10 cellular contexts compared by ENCODE assay signal in genomic region chr2:98560256-98560771, GRCh38. TPM values are rescaled to one million over a fixed set of nuclear protein-coding genes. Genes with fewer than 3 reads are reported as not detected.
A peak's percentile ranks its signal among the peaks of the same experiment; 100 is the strongest.
DNase-seq lines count a peak whose midpoint lies in the region; ATAC-seq and TF ChIP-seq lines count a peak whose summit lies in the region.
"Had no signal": no experiment of that assay in that cellular context is flagged by ENCODE, and none has a peak within 500 bp of the region (broad histone marks: within the 10 kb centered on the region; RNA-seq: fewer than 3 reads in every experiment).

No MANE protein-coding gene starts in this region.

- no peak for DNase-seq in activated naive CD4-positive, alpha-beta T cell (lab: John Stamatoyannopoulos, UW)
- DNase-seq in adrenal gland, result peak; percentile 74 to 91 (median 87)
- DNase-seq in left cardiac atrium, result peak; percentile 61
- no peak for DNase-seq in transverse colon
- DNase-seq in NCI-H1417 (lab: John Stamatoyannopoulos, UW), result no peak
- DNase-seq: NCI-H1436 had no signal

- TF ChIP-seq EP300 in transverse colon (IDR thresholded peaks at IDR 0.05; ENCODE audit: low read depth), result no peak

- TF ChIP-seq CTCF in adrenal gland (IDR thresholded peaks at IDR 0.05) (no peak), transverse colon (IDR thresholded peaks at IDR 0.05) (no peak)

- 46 to 55% (median 50%) methylated on average over 5 to 9 of the region's 9 CpGs for WGBS in adrenal gland, 4 donors
- WGBS in transverse colon (ENCODE audit: low coverage in 1 of 2), 2 donors, result 69 to 85% methylated on average over 3 to 9 of the region's 9 CpGs

- peak overlapping the region; percentile 84 for H3K27ac Mint-ChIP-seq in activated naive CD4-positive, alpha-beta T cell treated with anti-CD3 and anti-CD28 coated beads, Interleukin-2, amount 50 U/mL, for 24 hours

- no peaks in the 10 kb centered on the region for H3K9me3 ChIP-seq in adrenal gland (replicated peaks in 1 of 3)
- H3K9me3 ChIP-seq in transverse colon, result no peaks in the 10 kb centered on the region

- no peaks in the 10 kb centered on the region for H3K27me3 ChIP-seq in adrenal gland
- no peaks in the 10 kb centered on the region for H3K27me3 ChIP-seq in transverse colon

- peaks cover 2% of the 10 kb centered on the region for H3K36me3 Mint-ChIP-seq in activated naive CD4-positive, alpha-beta T cell treated with anti-CD3 and anti-CD28 coated beads, Interleukin-2, amount 50 U/mL, for 24 hours

- H3K4me3 ChIP-seq in adrenal gland, result no peak overlapping the region
- no peak overlapping the region for H3K4me3 ChIP-seq in transverse colon

- peaks cover 22% of the 10 kb centered on the region for H3K4me1 Mint-ChIP-seq in activated naive CD4-positive, alpha-beta T cell treated with anti-CD3 and anti-CD28 coated beads, Interleukin-2, amount 50 U/mL, for 24 hours

- H3K4me1 ChIP-seq in adrenal gland (replicated peaks in 1 of 2) (peaks cover 27 to 33% of the 10 kb centered on the region in 2 donors), transverse colon (peaks cover 0 to 42% (median 15%) of the 10 kb centered on the region in 4 donors)

- no peak overlapping the region for H3K4me3 Mint-ChIP-seq in activated naive CD4-positive, alpha-beta T cell treated with anti-CD3 and anti-CD28 coated beads, Interleukin-2, amount 50 U/mL, for 24 hours

- H3K9me3 Mint-ChIP-seq in activated naive CD4-positive, alpha-beta T cell treated with anti-CD3 and anti-CD28 coated beads, Interleukin-2, amount 50 U/mL, for 24 hours, result no peaks in the 10 kb centered on the region

- no peaks in the 10 kb centered on the region for H3K27me3 Mint-ChIP-seq in activated naive CD4-positive, alpha-beta T cell treated with anti-CD3 and anti-CD28 coated beads, Interleukin-2, amount 50 U/mL, for 24 hours

- intact Hi-C loops in adrenal gland (cut with DNase I) (loop anchor here in 1 of 2 donors (10.0 kb wide), 1 partner anchor 146 kb away; no protein-coding TSS in a partner anchor), left cardiac atrium (cut with DNase I) (loop anchor here in 1 of 2 donors (5.0 kb wide), 2 partner anchors 47 to 53 kb away; partner anchors contain the start of genes COA5 and UNC50), transverse colon (cut with DNase I; ENCODE audit: low total_unique reads) (no loop called here)

- H3K36me3 ChIP-seq in adrenal gland (replicated peaks in 1 of 2) (peaks cover 0 to 44% of the 10 kb centered on the region in 2 donors), transverse colon (no peaks in the 10 kb centered on the region)

- H3K27ac ChIP-seq in adrenal gland, result peak overlapping the region; percentile 14 to 91 (median 79)
- H3K27ac ChIP-seq in transverse colon, result peak overlapping the region; percentile 49 to 72 (median 65)
- H3K27ac ChIP-seq: VCaP had no signal

- in situ Hi-C loops in transverse colon (cut with MboI; ENCODE audit: low pct_ligation_motif_present in 1 of 4, low pct_unique_long_range_greater_than_20kb in 1 of 4, low sequenced_read_pairs in 3 of 4), result loop anchor here in 1 of 4 donors (25.0 kb wide), 1 partner anchor 148 kb away; no protein-coding TSS in a partner anchor

- peak; percentile 88 to 89 for ATAC-seq in left cardiac atrium
- no peak for ATAC-seq in GM21381 (IDR thresholded peaks at IDR 0.05; ENCODE audit: unreplicated experiment)
- ATAC-seq in GM21825 (IDR thresholded peaks at IDR 0.05; ENCODE audit: unreplicated experiment), result no peak

- TF ChIP-seq POLR2A in adrenal gland (IDR thresholded peaks at IDR 0.05) (peak in 1 of 2 donors; percentile 66), transverse colon (IDR thresholded peaks at IDR 0.05) (no peak)

RNA-seq across cellular contexts. Expression of gene COA5, which starts 48.0 kb away (rescaled TPM):
- total RNA-seq in adrenal gland (10 to 100 TPM; 18.9 to 70.0 (median 36.6) TPM), left cardiac atrium (10 to 100 TPM; 23.1 to 23.7 TPM), transverse colon (10 to 100 TPM in 3 of 4 donors, 1 to 10 TPM in 1; 4.5 to 36.2 (median 23.2) TPM)
- 10 to 100 TPM; 36.5 to 76.0 (median 57.0) TPM for polyA plus RNA-seq in adrenal gland

RNA-seq across cellular contexts. Expression of gene UNC50, which starts 48.1 kb away (rescaled TPM):
- total RNA-seq in adrenal gland (10 to 100 TPM; 48.6 to 72.4 (median 55.1) TPM), left cardiac atrium (10 to 100 TPM; 28.3 to 33.7 TPM), transverse colon (10 to 100 TPM; 23.9 to 46.8 (median 36.3) TPM)
- 10 to 100 TPM; 43.5 to 75.1 (median 50.3) TPM for polyA plus RNA-seq in adrenal gland

Comparison
In these comparisons a context has a peak if more than half of its experiments do, and no peak if none do; other contexts are left out.
1. DNase-seq: peak in adrenal gland (7 of 7) and left cardiac atrium (single experiment); none in activated naive CD4-positive, alpha-beta T cell (0 of 4), transverse colon (single experiment) and NCI-H1417 (0 of 3).
2. ATAC-seq: peak in left cardiac atrium (2 of 2); none in GM21381 (single experiment) and GM21825 (single experiment).